12 cellular contexts compared by ENCODE assay signal in genomic region chr1:74811421-74812179, GRCh38.
DNase-seq lines count a peak whose midpoint lies in the region; ATAC-seq and TF ChIP-seq lines count a peak whose summit lies in the region.
"Had no signal": no experiment of that assay in that cellular context is flagged by ENCODE, and none has a peak within 500 bp of the region (broad histone marks: within the 10 kb centered on the region; RNA-seq: fewer than 3 reads in every experiment).

No MANE protein-coding gene starts in this region.

- H3K4me1 ChIP-seq in BE2C (no peaks in the 10 kb centered on the region), psoas muscle (no peaks in the 10 kb centered on the region)
- H3K4me1 ChIP-seq: parathyroid adenoma had no signal

- H3K4me3 ChIP-seq in BE2C (ENCODE audit: low read depth, low read length): no peak overlapping the region
- no peak overlapping the region for H3K4me3 ChIP-seq in psoas muscle

- no peaks in the 10 kb centered on the region for H3K27me3 ChIP-seq in BE2C
- no peaks in the 10 kb centered on the region for H3K27me3 ChIP-seq in psoas muscle (ENCODE audit: insufficient read depth in 3 of 3, low read length in 2 of 3)

- WGBS in psoas muscle, 3 donors: 48 to 59% (median 54%) methylated on average over 9 of the region's 9 CpGs

- TF ChIP-seq CTCF in BE2C (IDR thresholded peaks at IDR 0.05; ENCODE audit: low read depth, low read length) (no peak), psoas muscle (IDR thresholded peaks at IDR 0.05) (no peak)

- H3K9me3 ChIP-seq in BE2C (no peaks in the 10 kb centered on the region), psoas muscle (no peaks in the 10 kb centered on the region)

- H3K36me3 ChIP-seq in BE2C (no peaks in the 10 kb centered on the region), psoas muscle (ENCODE audit: insufficient read depth in 1 of 2, low read depth in 1 of 2) (no peaks in the 10 kb centered on the region)

- peak; percentile 48 for ATAC-seq in HG02981 (IDR thresholded peaks at IDR 0.05; ENCODE audit: unreplicated experiment)
- ATAC-seq in psoas muscle: no peak
- ATAC-seq: stimulated activated naive CD8-positive, alpha-beta T cell treated with anti-CD3 and anti-CD28 coated beads, Interleukin-15, Interleukin-2, amounts not matched to agents 100 U/mL and 50 U/mL, for 24 hours had no signal

- H3K27ac ChIP-seq in psoas muscle: no peak overlapping the region
- H3K27ac ChIP-seq: parathyroid adenoma had no signal

- peak; percentile 16 for DNase-seq in BE2C
- DNase-seq in GM19240 (ENCODE audit: insufficient read length, low spot score): peak; percentile 2
- peak; percentile 91 for DNase-seq in NCI-H2171 treated with DMSO at 0.1 percent for 48 hours (lab: John Stamatoyannopoulos, UW)
- no peak for DNase-seq in LoVo (ENCODE audit: low spot score)
- no peak for DNase-seq in NK-92 (lab: John Stamatoyannopoulos, UW; ENCODE audit: unreplicated experiment)
- no peak for DNase-seq in psoas muscle
- DNase-seq in activated CD4-positive, alpha-beta T cell treated with anti-CD3 and anti-CD28 coated beads for 1 hour: no peak
- DNase-seq: CD4-positive, CD25-positive, alpha-beta regulatory T cell; stimulated activated naive CD8-positive, alpha-beta T cell treated with anti-CD3 and anti-CD28 coated beads, Interleukin-15, Interleukin-2, amounts not matched to agents 100 U/mL and 50 U/mL, for 24 hours; SW 1271 had no signal

- intact Hi-C loops in psoas muscle (cut with DNase I): no loop called here

Comparison
In these comparisons a context has a peak if more than half of its experiments do, and no peak if none do; other contexts are left out.
1. DNase-seq: peak in BE2C (single experiment), GM19240 (single experiment) and NCI-H2171 treated with DMSO at 0.1 percent for 48 hours (single experiment); none in LoVo (single experiment), NK-92 (single experiment), psoas muscle (0 of 2) and activated CD4-positive, alpha-beta T cell treated with anti-CD3 and anti-CD28 coated beads for 1 hour (single experiment).